Comparison of ENCODE assay signal across 8 cellular contexts in the genomic region with DNA sequence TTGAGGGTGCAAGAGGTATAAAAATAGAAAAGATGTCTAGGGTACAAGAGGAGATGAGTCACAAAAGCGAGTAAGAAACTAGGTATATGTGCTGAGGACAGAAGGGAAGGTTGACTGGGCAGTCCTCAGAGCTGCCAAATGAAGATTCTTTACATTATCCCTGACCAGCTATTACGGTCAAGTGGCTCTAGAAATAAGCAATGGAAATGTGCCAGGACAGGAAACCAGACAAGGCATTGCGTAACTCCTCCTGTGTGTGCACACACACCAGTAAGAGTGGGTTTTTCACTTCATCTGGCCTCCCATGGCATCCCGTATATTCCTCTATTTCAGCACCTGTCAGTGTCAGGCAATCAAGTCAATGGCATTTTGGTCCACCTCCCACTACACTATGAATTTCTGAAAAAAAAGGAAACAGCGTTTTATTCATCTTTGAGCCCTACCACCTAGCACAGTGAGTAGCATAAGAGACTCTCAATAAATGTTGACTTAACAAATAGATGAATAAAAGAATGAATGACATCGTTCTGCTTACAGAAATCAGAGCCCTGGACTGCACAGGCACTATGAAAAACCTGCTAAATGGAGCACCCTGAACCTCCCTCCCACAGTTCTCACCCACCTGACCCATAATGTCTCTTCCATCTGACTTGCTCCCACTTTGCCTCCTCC.
DNase-seq lines count a peak whose midpoint lies in the region; ATAC-seq and TF ChIP-seq lines count a peak whose summit lies in the region.

No MANE protein-coding gene starts in this region.

- H3K4me3 Mint-ChIP-seq in natural killer cell treated with Interleukin-12 subunit alpha and Interleukin-12 subunit beta and Interleukin-15 and Interleukin-18, amount 100 ng/mL, for 72 hours = peak overlapping the region; percentile 16
- H3K4me3 Mint-ChIP-seq in natural killer cell = no peak overlapping the region

- ATAC-seq in natural killer cell treated with Interleukin-12 subunit alpha and Interleukin-12 subunit beta and Interleukin-15 and Interleukin-18, amount 100 ng/mL, for 72 hours = peak in 1 of 2 donors; percentile 65
- no peak for ATAC-seq in natural killer cell
- ATAC-seq in HG03521 (IDR thresholded peaks at IDR 0.05; ENCODE audit: unreplicated experiment) = no peak
- ATAC-seq in GM18867 (IDR thresholded peaks at IDR 0.05; ENCODE audit: unreplicated experiment) = no peak

- TF ChIP-seq CTCF in natural killer cell (IDR thresholded peaks at IDR 0.05) = no peak

- peak overlapping the region; percentile 24 to 84 for H3K27ac Mint-ChIP-seq in natural killer cell treated with Interleukin-12 subunit alpha and Interleukin-12 subunit beta and Interleukin-15 and Interleukin-18, amount 100 ng/mL, for 72 hours
- peak overlapping the region in 1 of 2 donors; percentile 75 for H3K27ac Mint-ChIP-seq in natural killer cell

- H3K9me3 Mint-ChIP-seq in natural killer cell treated with Interleukin-12 subunit alpha and Interleukin-12 subunit beta and Interleukin-15 and Interleukin-18, amount 100 ng/mL, for 72 hours = peaks cover 2% of the 10 kb centered on the region
- no peaks in the 10 kb centered on the region for H3K9me3 Mint-ChIP-seq in natural killer cell

- intact Hi-C loops in natural killer cell (cut with micrococcal nuclease) = no loop called here

- peaks cover 46 to 48% of the 10 kb centered on the region in 2 donors for H3K4me1 Mint-ChIP-seq in natural killer cell treated with Interleukin-12 subunit alpha and Interleukin-12 subunit beta and Interleukin-15 and Interleukin-18, amount 100 ng/mL, for 72 hours (ENCODE audit: low read depth in 2 of 2)
- peaks cover 46 to 49% of the 10 kb centered on the region in 2 donors for H3K4me1 Mint-ChIP-seq in natural killer cell

- H3K27me3 Mint-ChIP-seq in natural killer cell treated with Interleukin-12 subunit alpha and Interleukin-12 subunit beta and Interleukin-15 and Interleukin-18, amount 100 ng/mL, for 72 hours = no peaks in the 10 kb centered on the region
- H3K27me3 Mint-ChIP-seq in natural killer cell (ENCODE audit: low read depth in 2 of 2) = no peaks in the 10 kb centered on the region

- peak; percentile 65 for DNase-seq in natural killer cell treated with Interleukin-12 subunit alpha and Interleukin-12 subunit beta and Interleukin-15 and Interleukin-18, amount 100 ng/mL, for 72 hours (ENCODE audit: low spot score)
- no peak for DNase-seq in natural killer cell
- DNase-seq in glomerular visceral epithelial cell (ENCODE audit: extremely low spot score) = peak; percentile 41
- no peak for DNase-seq in 8988T
- no peak for DNase-seq in activated effector memory CD4-positive, alpha-beta T cell treated with Interleukin-2 at 50 U/mL for 16 hours

- no peaks in the 10 kb centered on the region for H3K36me3 Mint-ChIP-seq in natural killer cell treated with Interleukin-12 subunit alpha and Interleukin-12 subunit beta and Interleukin-15 and Interleukin-18, amount 100 ng/mL, for 72 hours
- H3K36me3 Mint-ChIP-seq in natural killer cell = no peaks in the 10 kb centered on the region

TF ChIP-seq in PFSK-1, 5 proteins besides CTCF, POLR2A, EP300 and RAD21:
- TF ChIP-seq, protein P1, sequence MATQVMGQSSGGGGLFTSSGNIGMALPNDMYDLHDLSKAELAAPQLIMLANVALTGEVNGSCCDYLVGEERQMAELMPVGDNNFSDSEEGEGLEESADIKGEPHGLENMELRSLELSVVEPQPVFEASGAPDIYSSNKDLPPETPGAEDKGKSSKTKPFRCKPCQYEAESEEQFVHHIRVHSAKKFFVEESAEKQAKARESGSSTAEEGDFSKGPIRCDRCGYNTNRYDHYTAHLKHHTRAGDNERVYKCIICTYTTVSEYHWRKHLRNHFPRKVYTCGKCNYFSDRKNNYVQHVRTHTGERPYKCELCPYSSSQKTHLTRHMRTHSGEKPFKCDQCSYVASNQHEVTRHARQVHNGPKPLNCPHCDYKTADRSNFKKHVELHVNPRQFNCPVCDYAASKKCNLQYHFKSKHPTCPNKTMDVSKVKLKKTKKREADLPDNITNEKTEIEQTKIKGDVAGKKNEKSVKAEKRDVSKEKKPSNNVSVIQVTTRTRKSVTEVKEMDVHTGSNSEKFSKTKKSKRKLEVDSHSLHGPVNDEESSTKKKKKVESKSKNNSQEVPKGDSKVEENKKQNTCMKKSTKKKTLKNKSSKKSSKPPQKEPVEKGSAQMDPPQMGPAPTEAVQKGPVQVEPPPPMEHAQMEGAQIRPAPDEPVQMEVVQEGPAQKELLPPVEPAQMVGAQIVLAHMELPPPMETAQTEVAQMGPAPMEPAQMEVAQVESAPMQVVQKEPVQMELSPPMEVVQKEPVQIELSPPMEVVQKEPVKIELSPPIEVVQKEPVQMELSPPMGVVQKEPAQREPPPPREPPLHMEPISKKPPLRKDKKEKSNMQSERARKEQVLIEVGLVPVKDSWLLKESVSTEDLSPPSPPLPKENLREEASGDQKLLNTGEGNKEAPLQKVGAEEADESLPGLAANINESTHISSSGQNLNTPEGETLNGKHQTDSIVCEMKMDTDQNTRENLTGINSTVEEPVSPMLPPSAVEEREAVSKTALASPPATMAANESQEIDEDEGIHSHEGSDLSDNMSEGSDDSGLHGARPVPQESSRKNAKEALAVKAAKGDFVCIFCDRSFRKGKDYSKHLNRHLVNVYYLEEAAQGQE (IDR thresholded peaks at IDR 0.05; ENCODE audit: insufficient read depth in 1 of 2, low read depth in 2 of 2, low read length in 2 of 2) = peak in 1 of 2 experiments; percentile 59; a peak in 1 of 4 replicates
- TF ChIP-seq POLR2AphosphoS5 (IDR thresholded peaks at IDR 0.05; ENCODE audit: low read depth, low read length) (no peak), FOXP2 (optimal IDR thresholded peaks at IDR 0.05; ENCODE audit: borderline replicate concordance, extremely low read depth, extremely low read length, insufficient read depth) (peak; percentile 46)

Comparison
In these comparisons a context has a peak if more than half of its experiments do, and no peak if none do; other contexts are left out.
1. DNase-seq: peak in natural killer cell treated with Interleukin-12 subunit alpha and Interleukin-12 subunit beta and Interleukin-15 and Interleukin-18, amount 100 ng/mL, for 72 hours (single experiment) and glomerular visceral epithelial cell (single experiment); none in natural killer cell (single experiment), 8988T (single experiment) and activated effector memory CD4-positive, alpha-beta T cell treated with Interleukin-2 at 50 U/mL for 16 hours (single experiment).